Comparison of ENCODE assay signal across 11 cellular contexts in the genomic region with DNA sequence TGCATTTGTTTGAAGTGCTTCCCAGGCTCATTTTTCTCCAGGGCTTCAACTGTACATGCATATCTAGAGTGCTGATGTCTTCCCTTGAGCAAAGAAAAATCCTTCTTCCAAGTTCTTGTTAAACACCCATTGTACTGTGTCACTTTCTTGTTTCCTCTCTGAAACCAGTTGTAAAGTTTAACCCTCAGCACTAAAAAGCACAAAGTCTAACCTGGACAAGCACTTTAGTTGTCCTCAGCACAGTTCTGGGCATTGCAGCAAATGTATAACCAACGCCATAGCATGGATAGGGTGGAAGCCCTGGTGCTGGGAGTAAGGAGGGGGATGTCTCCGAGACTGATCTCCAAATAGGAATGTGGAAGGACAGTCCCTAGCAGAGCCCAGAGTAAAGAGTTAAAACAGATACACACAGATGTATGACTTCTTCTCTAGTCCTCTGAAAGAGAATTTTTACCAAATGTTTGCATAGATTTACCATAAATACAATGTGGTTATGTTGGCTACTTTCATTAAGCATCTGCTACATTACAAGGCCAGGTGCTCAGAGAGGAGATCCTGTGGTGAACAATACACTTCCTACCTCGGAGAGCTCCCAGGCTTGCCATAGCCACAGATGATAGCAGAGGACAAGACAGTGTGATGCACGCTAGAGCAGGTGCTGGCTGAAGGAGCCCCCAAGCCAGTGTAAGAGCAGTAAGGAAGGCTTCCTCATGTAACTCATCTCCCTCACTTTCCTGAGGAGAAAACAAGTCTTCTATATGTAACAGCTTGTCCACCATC. TPM values are rescaled to one million over a fixed set of nuclear protein-coding genes. Genes with fewer than 3 reads are reported as not detected.
A peak's percentile ranks its signal among the peaks of the same experiment; 100 is the strongest.
DNase-seq lines count a peak whose midpoint lies in the region; ATAC-seq and TF ChIP-seq lines count a peak whose summit lies in the region.
"Had no signal": no experiment of that assay in that cellular context is flagged by ENCODE, and none has a peak within 500 bp of the region (broad histone marks: within the 10 kb centered on the region; RNA-seq: fewer than 3 reads in every experiment).

No MANE protein-coding gene starts in this region.

- peak; percentile 32 for DNase-seq in NCI-H146 (lab: John Stamatoyannopoulos, UW)
- no peak for DNase-seq in NCI-H146 treated with DMSO at 0.1 percent for 48 hours (lab: John Stamatoyannopoulos, UW; ENCODE audit: unreplicated experiment)
- DNase-seq in mesenchymal stem cell, result no peak
- no peak for DNase-seq in smooth muscle cell (lab: John Stamatoyannopoulos, UW; ENCODE audit: unreplicated experiment)
- no peak for DNase-seq in left cardiac atrium
- DNase-seq: NCI-H1930 had no signal

- H4K91ac ChIP-seq in mesenchymal stem cell (ENCODE audit: low read length), result no peak overlapping the region

- no peak overlapping the region for H2AK5ac ChIP-seq in mesenchymal stem cell (ENCODE audit: low read length, severe bottlenecking)

- no peaks in the 10 kb centered on the region for H3K79me1 ChIP-seq in mesenchymal stem cell (replicated peaks; ENCODE audit: low read length, poor library complexity, severe bottlenecking)

- no peak overlapping the region for H3K4ac ChIP-seq in mesenchymal stem cell (ENCODE audit: low read depth in 1 of 2, low read length in 2 of 2)

- no peaks in the 10 kb centered on the region for H3F3A ChIP-seq in smooth muscle cell (ENCODE audit: low read depth)

- H3K4me3 ChIP-seq in mesenchymal stem cell (ENCODE audit: insufficient read depth in 1 of 2, low read depth in 1 of 2, low read length in 2 of 2) (no peak overlapping the region), smooth muscle cell (no peak overlapping the region)

- no peak overlapping the region for H3K23ac ChIP-seq in mesenchymal stem cell (ENCODE audit: low read length in 2 of 2)

- H3K14ac ChIP-seq in mesenchymal stem cell (ENCODE audit: low read length in 2 of 2), result no peak overlapping the region

- H2AFZ ChIP-seq in mesenchymal stem cell (ENCODE audit: low read depth, low read length), result peak overlapping the region; percentile 42
- no peak overlapping the region for H2AFZ ChIP-seq in smooth muscle cell (ENCODE audit: low read depth)

- no peak overlapping the region for H3K27ac ChIP-seq in mesenchymal stem cell (ENCODE audit: low read length, poor library complexity, severe bottlenecking)
- H3K27ac ChIP-seq in smooth muscle cell (ENCODE audit: low read depth), result no peak overlapping the region
- H3K27ac ChIP-seq: 22Rv1 had no signal

- intact Hi-C loops in left cardiac atrium (cut with DNase I), result loop anchor here in 1 of 2 donors (2.0 kb wide), 2 partner anchors 84 to 114 kb away; a partner anchor contains a TSS

- no peak overlapping the region for H2BK120ac ChIP-seq in mesenchymal stem cell (ENCODE audit: low read depth, low read length)

- no peak overlapping the region for H3K18ac ChIP-seq in mesenchymal stem cell (ENCODE audit: low read depth in 1 of 2, low read length in 2 of 2)

- peak; percentile 76 for ATAC-seq in HG02610 (IDR thresholded peaks at IDR 0.05; ENCODE audit: unreplicated experiment)
- peak; percentile 72 for ATAC-seq in HG03442 (IDR thresholded peaks at IDR 0.05; ENCODE audit: unreplicated experiment)
- ATAC-seq in left cardiac atrium, result no peak
- no peak for ATAC-seq in activated CD4-positive, CD25-positive, alpha-beta regulatory T cell treated with anti-CD3 and anti-CD28 coated beads, Interleukin-2, amount 50 U/mL, for 24 hours

- H3K36me3 ChIP-seq in mesenchymal stem cell (ENCODE audit: control insufficient read depth in 1 of 2, insufficient read depth in 2 of 2, low read depth in 1 of 2, low read length in 2 of 2), result no peaks in the 10 kb centered on the region
- H3K36me3 ChIP-seq in smooth muscle cell (ENCODE audit: low read depth), result no peaks in the 10 kb centered on the region

- H3K4me1 ChIP-seq in mesenchymal stem cell (ENCODE audit: control insufficient read depth, insufficient read depth, low read depth, low read length) (no peaks in the 10 kb centered on the region), smooth muscle cell (ENCODE audit: low read depth) (no peaks in the 10 kb centered on the region)

- peaks cover 7 to 18% of the 10 kb centered on the region in 2 experiments for H3K27me3 ChIP-seq in mesenchymal stem cell (ENCODE audit: control insufficient read depth in 1 of 2, insufficient read depth in 1 of 2, low read length in 2 of 2)
- H3K27me3 ChIP-seq in smooth muscle cell (ENCODE audit: low read depth), result no peaks in the 10 kb centered on the region

- TF ChIP-seq CTCF in smooth muscle cell (IDR thresholded peaks at IDR 0.05; ENCODE audit: borderline replicate concordance, insufficient read depth, poor library complexity, severe bottlenecking), result no peak

- H3K9me3 ChIP-seq in mesenchymal stem cell (ENCODE audit: control insufficient read depth, low read length), result no peaks in the 10 kb centered on the region
- no peaks in the 10 kb centered on the region for H3K9me3 ChIP-seq in smooth muscle cell (replicated peaks; ENCODE audit: low read depth)

- H4K8ac ChIP-seq in mesenchymal stem cell (ENCODE audit: low read length), result no peak overlapping the region

- no peak overlapping the region for H3K4me2 ChIP-seq in mesenchymal stem cell (ENCODE audit: low read length, poor library complexity, severe bottlenecking)
- no peak overlapping the region for H3K4me2 ChIP-seq in smooth muscle cell

- no peak overlapping the region for H2BK12ac ChIP-seq in mesenchymal stem cell (ENCODE audit: low read length in 2 of 2)

- no peak overlapping the region for H2BK5ac ChIP-seq in mesenchymal stem cell (ENCODE audit: low read depth, low read length, poor library complexity, severe bottlenecking)

- no peaks in the 10 kb centered on the region for H4K20me1 ChIP-seq in smooth muscle cell (ENCODE audit: low read depth)

- 28% methylated on average over 3 of the region's 4 CpGs for WGBS in mesenchymal stem cell
- WGBS in smooth muscle cell (ENCODE audit: low lambda C conversion rate), result 58% methylated on average over 4 of the region's 4 CpGs

- H3K9ac ChIP-seq in mesenchymal stem cell (ENCODE audit: low read length), result no peak overlapping the region
- H3K9ac ChIP-seq in smooth muscle cell (ENCODE audit: low read depth), result no peak overlapping the region

- no peaks in the 10 kb centered on the region for H3K79me2 ChIP-seq in smooth muscle cell (ENCODE audit: low read depth)

- H2BK15ac ChIP-seq in mesenchymal stem cell (ENCODE audit: low read depth, poor library complexity, severe bottlenecking), result no peak overlapping the region

RNA-seq across cellular contexts. Expression of a gene that starts 57.0 kb away (rescaled TPM):
- polyA plus RNA-seq in mesenchymal stem cell (2013, experiment 1 of 2), result 0.59 TPM
- 0.67 TPM for polyA plus RNA-seq in mesenchymal stem cell (2013, experiment 2 of 2)
- 2.1 and 3.7 TPM in 2 replicates for total RNA-seq in smooth muscle cell
- 0.82 and 1.4 TPM in 2 replicates for polyA plus RNA-seq in smooth muscle cell
- total RNA-seq in left cardiac atrium, result 1 to 10 TPM; 3.6 to 3.7 TPM
- total RNA-seq: bronchial epithelial cell had no signal

Comparison
In these comparisons a context has a peak if more than half of its experiments do, and no peak if none do; other contexts are left out.
1. ATAC-seq: peak in HG02610 (single experiment) and HG03442 (single experiment); none in left cardiac atrium (0 of 2) and activated CD4-positive, CD25-positive, alpha-beta regulatory T cell treated with anti-CD3 and anti-CD28 coated beads, Interleukin-2, amount 50 U/mL, for 24 hours (0 of 2).